In the genomic region with DNA sequence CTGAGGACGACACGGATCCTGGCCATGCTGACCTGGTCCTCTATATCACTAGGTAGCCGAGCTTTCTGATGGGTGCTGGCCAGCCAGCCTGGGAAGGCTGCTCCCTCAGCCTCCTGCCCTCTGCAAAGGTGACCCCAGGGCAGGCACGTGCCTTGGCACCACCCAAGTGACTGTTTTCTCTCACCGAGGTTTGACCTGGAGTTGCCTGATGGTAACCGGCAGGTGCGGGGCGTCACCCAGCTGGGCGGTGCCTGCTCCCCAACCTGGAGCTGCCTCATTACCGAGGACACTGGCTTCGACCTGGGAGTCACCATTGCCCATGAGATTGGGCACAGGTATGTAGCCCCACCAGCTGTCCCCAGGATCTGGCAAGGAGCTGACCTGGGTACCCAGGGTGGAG, we compare ENCODE assay signal across 1 cellular context.
TF ChIP-seq lines count a peak whose summit lies in the region.

No MANE protein-coding gene starts in this region.

TF ChIP-seq in HepG2, 621 proteins besides CTCF, POLR2A, EP300 and RAD21:
- TF ChIP-seq, protein P1, sequence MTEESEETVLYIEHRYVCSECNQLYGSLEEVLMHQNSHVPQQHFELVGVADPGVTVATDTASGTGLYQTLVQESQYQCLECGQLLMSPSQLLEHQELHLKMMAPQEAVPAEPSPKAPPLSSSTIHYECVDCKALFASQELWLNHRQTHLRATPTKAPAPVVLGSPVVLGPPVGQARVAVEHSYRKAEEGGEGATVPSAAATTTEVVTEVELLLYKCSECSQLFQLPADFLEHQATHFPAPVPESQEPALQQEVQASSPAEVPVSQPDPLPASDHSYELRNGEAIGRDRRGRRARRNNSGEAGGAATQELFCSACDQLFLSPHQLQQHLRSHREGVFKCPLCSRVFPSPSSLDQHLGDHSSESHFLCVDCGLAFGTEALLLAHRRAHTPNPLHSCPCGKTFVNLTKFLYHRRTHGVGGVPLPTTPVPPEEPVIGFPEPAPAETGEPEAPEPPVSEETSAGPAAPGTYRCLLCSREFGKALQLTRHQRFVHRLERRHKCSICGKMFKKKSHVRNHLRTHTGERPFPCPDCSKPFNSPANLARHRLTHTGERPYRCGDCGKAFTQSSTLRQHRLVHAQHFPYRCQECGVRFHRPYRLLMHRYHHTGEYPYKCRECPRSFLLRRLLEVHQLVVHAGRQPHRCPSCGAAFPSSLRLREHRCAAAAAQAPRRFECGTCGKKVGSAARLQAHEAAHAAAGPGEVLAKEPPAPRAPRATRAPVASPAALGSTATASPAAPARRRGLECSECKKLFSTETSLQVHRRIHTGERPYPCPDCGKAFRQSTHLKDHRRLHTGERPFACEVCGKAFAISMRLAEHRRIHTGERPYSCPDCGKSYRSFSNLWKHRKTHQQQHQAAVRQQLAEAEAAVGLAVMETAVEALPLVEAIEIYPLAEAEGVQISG (CRISPR knock-in tag; IDR thresholded peaks at IDR 0.05), result no peak
- TF ChIP-seq PHF5A (CRISPR knock-in tag; IDR thresholded peaks at IDR 0.05; ENCODE audit: low read depth, unreplicated experiment), result no peak
- TF ChIP-seq CHD2 (IDR thresholded peaks at IDR 0.05; ENCODE audit: low read depth, low read length), result no peak
- TF ChIP-seq ZNF570 (CRISPR knock-in tag; IDR thresholded peaks at IDR 0.05; ENCODE audit: borderline replicate concordance), result no peak
- no peak for TF ChIP-seq ZNF24 (IDR thresholded peaks at IDR 0.05)
- TF ChIP-seq PAF1 (CRISPR knock-in tag; IDR thresholded peaks at IDR 0.05), result no peak
- no peak for TF ChIP-seq RFXANK (CRISPR knock-in tag; IDR thresholded peaks at IDR 0.05)
- TF ChIP-seq RBFOX2 (IDR thresholded peaks at IDR 0.05; ENCODE audit: low read depth, low read length), result no peak
- no peak for TF ChIP-seq WIZ (CRISPR knock-in tag; IDR thresholded peaks at IDR 0.05)
- no peak for TF ChIP-seq NFYC (CRISPR knock-in tag; IDR thresholded peaks at IDR 0.05)
- TF ChIP-seq, protein P2, sequence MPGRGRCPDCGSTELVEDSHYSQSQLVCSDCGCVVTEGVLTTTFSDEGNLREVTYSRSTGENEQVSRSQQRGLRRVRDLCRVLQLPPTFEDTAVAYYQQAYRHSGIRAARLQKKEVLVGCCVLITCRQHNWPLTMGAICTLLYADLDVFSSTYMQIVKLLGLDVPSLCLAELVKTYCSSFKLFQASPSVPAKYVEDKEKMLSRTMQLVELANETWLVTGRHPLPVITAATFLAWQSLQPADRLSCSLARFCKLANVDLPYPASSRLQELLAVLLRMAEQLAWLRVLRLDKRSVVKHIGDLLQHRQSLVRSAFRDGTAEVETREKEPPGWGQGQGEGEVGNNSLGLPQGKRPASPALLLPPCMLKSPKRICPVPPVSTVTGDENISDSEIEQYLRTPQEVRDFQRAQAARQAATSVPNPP (CRISPR knock-in tag; IDR thresholded peaks at IDR 0.05), result no peak
- no peak for TF ChIP-seq ZSCAN9 (CRISPR knock-in tag; IDR thresholded peaks at IDR 0.05; ENCODE audit: borderline replicate concordance)
- TF ChIP-seq ZNF7 (CRISPR knock-in tag; IDR thresholded peaks at IDR 0.05), result no peak
- TF ChIP-seq ZNF329 (CRISPR knock-in tag; IDR thresholded peaks at IDR 0.05; ENCODE audit: low read depth), result no peak
- TF ChIP-seq ZNF468 (CRISPR knock-in tag; IDR thresholded peaks at IDR 0.05), result no peak
